Comparison of ENCODE assay signal across 8 cellular contexts in the genomic region with DNA sequence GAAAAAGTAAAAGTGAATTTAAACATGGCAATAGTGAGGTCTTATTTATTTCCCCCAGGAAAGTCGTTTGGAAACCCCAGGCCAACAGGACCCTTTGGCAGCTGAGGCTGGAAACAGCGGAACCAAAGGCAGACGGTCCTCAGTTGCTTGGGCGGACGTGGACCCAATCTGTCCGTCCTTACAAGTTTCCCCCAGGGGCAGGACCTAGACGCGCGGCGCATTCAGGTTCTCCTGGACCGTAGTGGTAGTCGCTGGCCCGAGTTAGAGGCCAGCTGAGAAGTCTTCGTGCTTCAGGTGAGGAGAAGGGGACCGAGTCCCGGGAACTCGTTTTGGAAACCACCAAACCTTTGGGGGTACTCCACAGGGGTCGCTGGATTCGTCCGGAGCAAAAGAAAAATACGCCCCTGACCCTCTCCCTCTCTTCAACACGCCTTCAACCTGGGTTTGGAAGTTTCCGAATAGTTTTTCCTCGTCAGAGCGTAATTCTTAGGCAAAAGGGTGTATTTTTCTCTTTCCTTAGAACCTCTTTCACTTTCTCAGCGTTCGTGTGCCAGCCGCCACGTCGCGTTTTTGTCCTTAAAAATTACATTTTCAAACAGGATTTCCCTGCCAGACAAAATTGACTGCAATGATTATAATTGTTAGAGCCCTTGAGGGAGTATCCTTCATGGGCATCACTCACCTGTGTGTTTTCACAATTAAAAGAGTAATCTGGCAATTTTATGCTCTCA. TPM values are rescaled to one million over a fixed set of nuclear protein-coding genes. Genes with fewer than 3 reads are reported as not detected.
DNase-seq lines count a peak whose midpoint lies in the region; ATAC-seq and TF ChIP-seq lines count a peak whose summit lies in the region.

No MANE protein-coding gene starts in this region.

- H3K9ac ChIP-seq in HCT116 (ENCODE audit: low read length) = peak overlapping the region; percentile 84

- H3K79me2 ChIP-seq in HCT116 (ENCODE audit: insufficient read depth, low read length) = peaks cover 93% of the 10 kb centered on the region

- DNase-seq in GM10266 (ENCODE audit: extremely low spot score) (peak; percentile 44), HCT116 (ENCODE audit: low read depth, low spot score) (peak; percentile 65), MV-4-11 (lab: John Stamatoyannopoulos, UW) (peak; percentile 68), SW480 (ENCODE audit: low spot score) (peak; percentile 83), adrenal gland (peak; percentile 65 to 86 (median 78)), left ventricle myocardium inferior (peak; percentile 68), posterior vena cava (ENCODE audit: low spot score) (peak; percentile 91), vagina (ENCODE audit: extremely low spot score in 2 of 2) (peak in 1 of 2 donors; percentile 87)

- H3K36me3 ChIP-seq in HCT116 (ENCODE audit: control insufficient read depth in 1 of 2, insufficient read depth in 2 of 2, low read length in 2 of 2) (peaks cover 2 to 7% of the 10 kb centered on the region in 2 experiments; a peak in 1 of 4 replicates), adrenal gland (replicated peaks in 1 of 2) (no peaks in the 10 kb centered on the region), left ventricle myocardium inferior (peaks cover 21% of the 10 kb centered on the region), vagina (peaks cover 0 to 14% of the 10 kb centered on the region in 2 donors)

- peaks cover 23 to 32% of the 10 kb centered on the region in 2 experiments; a peak in 3 of 4 replicates for H3K4me1 ChIP-seq in HCT116 (ENCODE audit: control insufficient read depth in 1 of 2, insufficient read depth in 2 of 2, low read length in 2 of 2)
- H3K4me1 ChIP-seq in adrenal gland (replicated peaks in 1 of 2) = peaks cover 9 to 31% of the 10 kb centered on the region in 2 donors
- H3K4me1 ChIP-seq in left ventricle myocardium inferior = peaks cover 51% of the 10 kb centered on the region
- H3K4me1 ChIP-seq in vagina = peaks cover 34% of the 10 kb centered on the region

- ATAC-seq in HCT116 = peak; percentile 63

- H3K27me3 ChIP-seq in HCT116 (ENCODE audit: insufficient read depth, low read length) (no peaks in the 10 kb centered on the region), adrenal gland (no peaks in the 10 kb centered on the region), left ventricle myocardium inferior (ENCODE audit: low read depth) (no peaks in the 10 kb centered on the region), vagina (no peaks in the 10 kb centered on the region)

- H3K27ac ChIP-seq in HCT116 (ENCODE audit: low read depth, low read length) (peak overlapping the region; percentile 64), adrenal gland (peak overlapping the region in 4 of 5 donors; percentile 60 to 84 (median 83)), left ventricle myocardium inferior (replicated peaks) (peak overlapping the region; percentile 86), vagina (peak overlapping the region; percentile 91)

- H2AFZ ChIP-seq in HCT116 (ENCODE audit: low read depth, low read length, poor library complexity, severe bottlenecking) = no peak overlapping the region

- no TSS peak for BruUV-seq in HCT116 (replicated peaks; lab: Mats Ljungman, UMichigan)

- no peaks in the 10 kb centered on the region for H4K20me1 ChIP-seq in HCT116 (ENCODE audit: insufficient read depth)

- no peak for TF ChIP-seq POLR2A in HCT116 (IDR thresholded peaks at IDR 0.05; ENCODE audit: borderline replicate concordance, extremely low read depth, insufficient read depth, insufficient read length)
- TF ChIP-seq POLR2A in adrenal gland (IDR thresholded peaks at IDR 0.05) = peak in 1 of 2 donors; percentile 54
- no peak for TF ChIP-seq POLR2A in vagina (IDR thresholded peaks at IDR 0.05)

- no peak for TF ChIP-seq CTCF in GM10266 (IDR thresholded peaks at IDR 0.05; ENCODE audit: control insufficient read depth, insufficient read depth, low read depth, missing control alignments)
- no peak for TF ChIP-seq CTCF in HCT116 (IDR thresholded peaks at IDR 0.05 in 2 of 3, conservative IDR thresholded peaks at IDR 0.05 in 1 of 3; ENCODE audit: borderline replicate concordance in 1 of 3, insufficient read depth in 1 of 3, low read depth in 2 of 3, low read length in 2 of 3)
- peak in 1 of 6 experiments; percentile 12 for TF ChIP-seq CTCF in adrenal gland (IDR thresholded peaks at IDR 0.05)
- no peak for TF ChIP-seq CTCF in left ventricle myocardium inferior (IDR thresholded peaks at IDR 0.05; ENCODE audit: borderline replicate concordance)
- peak in 1 of 3 experiments; percentile 43 for TF ChIP-seq CTCF in vagina (IDR thresholded peaks at IDR 0.05)

- peak overlapping the region; percentile 84 for H3K4me2 ChIP-seq in HCT116 (ENCODE audit: low read length)

- H3K9me3 ChIP-seq in HCT116 (ENCODE audit: control insufficient read depth in 1 of 2, insufficient read depth in 1 of 2, low read depth in 1 of 2, low read length in 2 of 2) = no peaks in the 10 kb centered on the region
- H3K9me3 ChIP-seq in adrenal gland (replicated peaks in 1 of 3) = no peaks in the 10 kb centered on the region
- no peaks in the 10 kb centered on the region for H3K9me3 ChIP-seq in left ventricle myocardium inferior (replicated peaks)
- no peaks in the 10 kb centered on the region for H3K9me3 ChIP-seq in vagina

- no peaks in the 10 kb centered on the region for H3K9me2 ChIP-seq in HCT116 (ENCODE audit: insufficient read depth)

- peak overlapping the region; percentile 78 to 82 for H3K4me3 ChIP-seq in HCT116 (replicated peaks in 1 of 2; ENCODE audit: low read depth in 1 of 2, low read length in 2 of 2)
- H3K4me3 ChIP-seq in adrenal gland = peak overlapping the region in 3 of 4 donors; percentile 54 to 69 (median 65)
- peak overlapping the region; percentile 82 for H3K4me3 ChIP-seq in left ventricle myocardium inferior
- peak overlapping the region; percentile 59 to 76 for H3K4me3 ChIP-seq in vagina

- 0 to 1% (median 0%) methylated on average over 19 to 31 of the region's 31 CpGs for WGBS in adrenal gland, 4 donors

- intact Hi-C loops in HCT116 (cut with micrococcal nuclease) = loop anchor here (10.0 kb wide), 1 partner anchor 415 kb away; no protein-coding TSS in a partner anchor
- intact Hi-C loops in adrenal gland (cut with DNase I) = no loop called here
- intact Hi-C loops in left ventricle myocardium inferior (cut with micrococcal nuclease) = no loop called here
- intact Hi-C loops in posterior vena cava (cut with DNase I) = no loop called here
- intact Hi-C loops in vagina (cut with DNase I) = no loop called here

- 0 out of 2 replicates have a peak, but pooled peaks have one; percentile 4 for TF ChIP-seq RAD21 in HCT116 (IDR thresholded peaks at IDR 0.05; ENCODE audit: low read depth)

- RAD21 ChIA-PET in HCT116 (lab: Charles Lee; ENCODE audit: low non-redundant PET in 1 of 2, low total read pairs in 2 of 2, uncharacterized antibody in 2 of 2, unreplicated experiment in 2 of 2) = no interaction called here

- CTCF ChIA-PET in HCT116 (lab: Charles Lee) = no interaction called here

- POLR2A ChIA-PET in HCT116 (lab: Charles Lee) = interaction anchor here (0.8 kb wide), 1 partner anchor 420 kb away, joined by 3 read pairs; no protein-coding TSS in a partner anchor

TF ChIP-seq in HCT116, 20 proteins besides CTCF, POLR2A, EP300 and RAD21:
- TF ChIP-seq, protein P1, sequence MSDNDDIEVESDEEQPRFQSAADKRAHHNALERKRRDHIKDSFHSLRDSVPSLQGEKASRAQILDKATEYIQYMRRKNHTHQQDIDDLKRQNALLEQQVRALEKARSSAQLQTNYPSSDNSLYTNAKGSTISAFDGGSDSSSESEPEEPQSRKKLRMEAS (IDR thresholded peaks at IDR 0.05) = peak; percentile 80
- TF ChIP-seq YY1 (IDR thresholded peaks at IDR 0.05; ENCODE audit: extremely low read depth, insufficient replicate concordance, low read depth, low read length) (peak; percentile 91), TCF7L2 (IDR thresholded peaks at IDR 0.05; ENCODE audit: borderline replicate concordance, extremely low read depth, insufficient read depth, insufficient read length) (peak; percentile 51), ZFX (IDR thresholded peaks at IDR 0.05) (0 out of 2 replicates have a peak, but pooled peaks have one; percentile 42), POLR2AphosphoS5 (IDR thresholded peaks at IDR 0.05; ENCODE audit: low read depth, low read length) (peak; percentile 88), SIN3A (IDR thresholded peaks at IDR 0.05; ENCODE audit: low read depth) (peak; percentile 77), CEBPB (IDR thresholded peaks at IDR 0.05; ENCODE audit: low read depth) (no peak), JUND (IDR thresholded peaks at IDR 0.05) (no peak), SP1 (IDR thresholded peaks at IDR 0.05; ENCODE audit: low read depth) (peak; percentile 75), CBX3 (IDR thresholded peaks at IDR 0.05; ENCODE audit: low read depth) (peak; percentile 98), ELF1 (IDR thresholded peaks at IDR 0.05; ENCODE audit: borderline replicate concordance, low read depth) (no peak)
- TF ChIP-seq, protein P2, sequence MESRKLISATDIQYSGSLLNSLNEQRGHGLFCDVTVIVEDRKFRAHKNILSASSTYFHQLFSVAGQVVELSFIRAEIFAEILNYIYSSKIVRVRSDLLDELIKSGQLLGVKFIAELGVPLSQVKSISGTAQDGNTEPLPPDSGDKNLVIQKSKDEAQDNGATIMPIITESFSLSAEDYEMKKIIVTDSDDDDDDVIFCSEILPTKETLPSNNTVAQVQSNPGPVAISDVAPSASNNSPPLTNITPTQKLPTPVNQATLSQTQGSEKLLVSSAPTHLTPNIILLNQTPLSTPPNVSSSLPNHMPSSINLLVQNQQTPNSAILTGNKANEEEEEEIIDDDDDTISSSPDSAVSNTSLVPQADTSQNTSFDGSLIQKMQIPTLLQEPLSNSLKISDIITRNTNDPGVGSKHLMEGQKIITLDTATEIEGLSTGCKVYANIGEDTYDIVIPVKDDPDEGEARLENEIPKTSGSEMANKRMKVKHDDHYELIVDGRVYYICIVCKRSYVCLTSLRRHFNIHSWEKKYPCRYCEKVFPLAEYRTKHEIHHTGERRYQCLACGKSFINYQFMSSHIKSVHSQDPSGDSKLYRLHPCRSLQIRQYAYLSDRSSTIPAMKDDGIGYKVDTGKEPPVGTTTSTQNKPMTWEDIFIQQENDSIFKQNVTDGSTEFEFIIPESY (IDR thresholded peaks at IDR 0.05; ENCODE audit: extremely low read depth, insufficient replicate concordance, low read length) = no peak

RNA-seq across cellular contexts. Expression of a gene that starts 2.1 kb away (rescaled TPM):
- total RNA-seq in HCT116 (2021; ENCODE audit: unreplicated experiment) (25.3 TPM), adrenal gland (10 to 100 TPM in 7 of 8 donors, 1 to 10 TPM in 1; 9.9 to 45.5 (median 19.0) TPM), left ventricle myocardium inferior (10.5 TPM), posterior vena cava (10 to 100 TPM; 17.1 to 17.6 TPM), vagina (14.7 TPM)
- polyA plus RNA-seq in HCT116 (2012) = 5.7 and 7.2 TPM in 2 replicates
- polyA plus RNA-seq in adrenal gland = 10 to 100 TPM in 1 of 3 donors, 1 to 10 TPM in 2; 7.4 to 12.9 (median 7.8) TPM

RNA-seq across cellular contexts. Expression of a gene that starts 2.3 kb away (rescaled TPM):
- 50.7 TPM for total RNA-seq in HCT116 (2021; ENCODE audit: unreplicated experiment)
- polyA plus RNA-seq in HCT116 (2012) = 10.4 and 15.1 TPM in 2 replicates
- total RNA-seq in adrenal gland = 1 to 10 TPM in 1 of 8 donors, under 1 TPM in 6, not detected in 1; 0.13 to 1.0 (median 0.61) TPM
- under 1 TPM in 2 of 3 donors, not detected in 1; 0.13 to 0.53 TPM for polyA plus RNA-seq in adrenal gland
- 0.25 TPM for total RNA-seq in left ventricle myocardium inferior
- total RNA-seq in posterior vena cava = 1 to 10 TPM; 1.7 to 4.2 TPM
- 2.5 TPM for total RNA-seq in vagina
